22 cellular contexts compared by ENCODE assay signal in genomic region chr7:136698977-136699376, GRCh38.
"Had no signal": no experiment of that assay in that cellular context is flagged by ENCODE, and none has a peak within 500 bp of the region (broad histone marks: within the 10 kb centered on the region; RNA-seq: fewer than 3 reads in every experiment).

No MANE protein-coding gene starts in this region.

- ATAC-seq: effector memory CD8-positive, alpha-beta T cell; left colon; natural killer cell treated with Interleukin-12 subunit alpha and Interleukin-12 subunit beta and Interleukin-15 and Interleukin-18, amount 100 ng/mL, for 72 hours; pancreas; sciatic nerve; stimulated activated effector memory CD8-positive, alpha-beta T cell treated with anti-CD3 and anti-CD28 coated beads, Interleukin-12 subunit alpha, Interleukin-12 subunit beta, amount 100 ng/mL, for 72 hours had no signal

- H3K4me3 ChIP-seq: esophagus squamous epithelium, lung, pancreas, stomach, thyroid gland, vagina had no signal

- H3K36me3 ChIP-seq: esophagus squamous epithelium, neutrophil, pancreas, stomach, thyroid gland, vagina had no signal

- H3K4me1 ChIP-seq: esophagus squamous epithelium, pancreas, stomach, vagina had no signal

- DNase-seq: cortex of kidney; effector memory CD8-positive, alpha-beta T cell; erythroblast; esophagus squamous epithelium; foreskin melanocyte; hippocampal formation; left colon; naive B cell; pancreas; retina; stimulated activated CD4-positive, alpha-beta T cell treated with anti-CD3 and anti-CD28 coated beads, Interleukin-2, amount 100 ng/mL, for 24 hours; stimulated activated CD4-positive, alpha-beta T cell treated with anti-CD3 and anti-CD28 coated beads, Interleukin-4, amount 100 ng/mL, for 24 hours; stimulated activated naive CD4-positive, alpha-beta T cell treated with Interleukin-2 at 50 U/mL for 16 hours; stomach; thyroid gland; trophoblast cell had no signal

- H3K9me3 ChIP-seq: esophagus squamous epithelium, neutrophil, pancreas, stomach, thyroid gland, vagina had no signal

- H3K27me3 ChIP-seq: esophagus squamous epithelium, neutrophil, pancreas, stomach, thyroid gland, vagina had no signal

- H3K27ac ChIP-seq: esophagus squamous epithelium, neutrophil, pancreas, stomach, thyroid gland, vagina had no signal
